In the genomic region with DNA sequence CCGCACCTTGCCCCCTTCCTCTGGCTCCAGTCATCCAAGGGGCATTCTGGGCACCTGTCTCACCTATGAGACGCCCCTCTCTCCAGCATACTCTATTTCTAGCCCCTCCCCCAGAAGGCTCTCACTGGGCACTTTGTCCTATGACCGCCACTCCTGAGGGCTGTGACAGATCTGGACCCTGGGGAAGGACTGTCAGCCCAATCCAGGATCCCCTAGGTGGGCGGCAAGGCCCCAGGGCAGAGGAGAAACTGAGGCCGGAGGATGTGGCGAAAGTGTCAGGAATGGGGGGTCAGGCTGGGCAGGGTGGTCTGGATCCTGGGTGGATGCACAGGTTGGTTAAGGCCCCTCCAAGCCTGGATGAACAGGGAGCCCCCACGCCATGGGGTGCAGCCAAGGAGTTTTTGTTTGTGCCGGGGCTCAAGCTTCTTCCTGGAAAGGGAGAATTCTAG, we compare ENCODE assay signal across 1 cellular context.
TF ChIP-seq lines count a peak whose summit lies in the region.

No MANE protein-coding gene starts in this region.

TF ChIP-seq in K562, 482 proteins besides CTCF, POLR2A, EP300 and RAD21:
- TF ChIP-seq KDM2B (CRISPR knock-in tag; IDR thresholded peaks at IDR 0.05) (no peak), FOXO4 (CRISPR knock-in tag; IDR thresholded peaks at IDR 0.05) (no peak), ATF3 (IDR thresholded peaks at IDR 0.05) (no peak), ATF3 (CRISPR knock-in tag; conservative IDR thresholded peaks at IDR 0.05) (no peak), XRCC4 (IDR thresholded peaks at IDR 0.05; ENCODE audit: extremely low read depth, insufficient read depth, insufficient read length) (no peak), STAG1 (CRISPR knock-in tag; IDR thresholded peaks at IDR 0.05; ENCODE audit: borderline replicate concordance) (no peak), ARID3A (IDR thresholded peaks at IDR 0.05; ENCODE audit: borderline replicate concordance, low read depth, low read length) (no peak), CREB3L1 (IDR thresholded peaks at IDR 0.05; ENCODE audit: borderline replicate concordance, low read depth) (no peak), SMAD3 (CRISPR knock-in tag; conservative IDR thresholded peaks at IDR 0.05) (no peak), ZNF431 (CRISPR knock-in tag; IDR thresholded peaks at IDR 0.05) (no peak), VEZF1 (CRISPR knock-in tag; IDR thresholded peaks at IDR 0.05) (no peak), CTBP1 (IDR thresholded peaks at IDR 0.05; ENCODE audit: borderline replicate concordance) (no peak), POLR2AphosphoS2 (IDR thresholded peaks at IDR 0.05; ENCODE audit: low read length) (no peak)
- TF ChIP-seq, protein P1, sequence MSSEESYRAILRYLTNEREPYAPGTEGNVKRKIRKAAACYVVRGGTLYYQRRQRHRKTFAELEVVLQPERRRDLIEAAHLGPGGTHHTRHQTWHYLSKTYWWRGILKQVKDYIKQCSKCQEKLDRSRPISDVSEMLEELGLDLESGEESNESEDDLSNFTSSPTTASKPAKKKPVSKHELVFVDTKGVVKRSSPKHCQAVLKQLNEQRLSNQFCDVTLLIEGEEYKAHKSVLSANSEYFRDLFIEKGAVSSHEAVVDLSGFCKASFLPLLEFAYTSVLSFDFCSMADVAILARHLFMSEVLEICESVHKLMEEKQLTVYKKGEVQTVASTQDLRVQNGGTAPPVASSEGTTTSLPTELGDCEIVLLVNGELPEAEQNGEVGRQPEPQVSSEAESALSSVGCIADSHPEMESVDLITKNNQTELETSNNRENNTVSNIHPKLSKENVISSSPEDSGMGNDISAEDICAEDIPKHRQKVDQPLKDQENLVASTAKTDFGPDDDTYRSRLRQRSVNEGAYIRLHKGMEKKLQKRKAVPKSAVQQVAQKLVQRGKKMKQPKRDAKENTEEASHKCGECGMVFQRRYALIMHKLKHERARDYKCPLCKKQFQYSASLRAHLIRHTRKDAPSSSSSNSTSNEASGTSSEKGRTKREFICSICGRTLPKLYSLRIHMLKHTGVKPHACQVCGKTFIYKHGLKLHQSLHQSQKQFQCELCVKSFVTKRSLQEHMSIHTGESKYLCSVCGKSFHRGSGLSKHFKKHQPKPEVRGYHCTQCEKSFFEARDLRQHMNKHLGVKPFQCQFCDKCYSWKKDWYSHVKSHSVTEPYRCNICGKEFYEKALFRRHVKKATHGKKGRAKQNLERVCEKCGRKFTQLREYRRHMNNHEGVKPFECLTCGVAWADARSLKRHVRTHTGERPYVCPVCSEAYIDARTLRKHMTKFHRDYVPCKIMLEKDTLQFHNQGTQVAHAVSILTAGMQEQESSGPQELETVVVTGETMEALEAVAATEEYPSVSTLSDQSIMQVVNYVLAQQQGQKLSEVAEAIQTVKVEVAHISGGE (CRISPR knock-in tag; IDR thresholded peaks at IDR 0.05) = no peak
- TF ChIP-seq, protein P2, sequence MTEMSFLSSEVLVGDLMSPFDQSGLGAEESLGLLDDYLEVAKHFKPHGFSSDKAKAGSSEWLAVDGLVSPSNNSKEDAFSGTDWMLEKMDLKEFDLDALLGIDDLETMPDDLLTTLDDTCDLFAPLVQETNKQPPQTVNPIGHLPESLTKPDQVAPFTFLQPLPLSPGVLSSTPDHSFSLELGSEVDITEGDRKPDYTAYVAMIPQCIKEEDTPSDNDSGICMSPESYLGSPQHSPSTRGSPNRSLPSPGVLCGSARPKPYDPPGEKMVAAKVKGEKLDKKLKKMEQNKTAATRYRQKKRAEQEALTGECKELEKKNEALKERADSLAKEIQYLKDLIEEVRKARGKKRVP (CRISPR knock-in tag; IDR thresholded peaks at IDR 0.05) = no peak
